19 cellular contexts compared by ENCODE assay signal in genomic region chr10:88528196-88528595, GRCh38. TPM values are rescaled to one million over a fixed set of nuclear protein-coding genes. Genes with fewer than 3 reads are reported as not detected.
DNase-seq lines count a peak whose midpoint lies in the region; ATAC-seq, FAIRE-seq and TF ChIP-seq lines count a peak whose summit lies in the region.
"Had no signal": no experiment of that assay in that cellular context is flagged by ENCODE, and none has a peak within 500 bp of the region (broad histone marks: within the 10 kb centered on the region; RNA-seq: fewer than 3 reads in every experiment).

No MANE protein-coding gene starts in this region.

- no peak for TF ChIP-seq RAD21 in GM12878 (IDR thresholded peaks at IDR 0.05; ENCODE audit: insufficient read depth, low read depth, low read length)

- H4K20me1 ChIP-seq in GM12878 (ENCODE audit: control insufficient read depth, insufficient read depth) = no peaks in the 10 kb centered on the region
- H4K20me1 ChIP-seq: BLaER1 had no signal

- SMC1A ChIA-PET in GM12878 (lab: Charles Lee; ENCODE audit: uncharacterized antibody, unreplicated experiment) = interaction anchor here (0.5 kb wide), 1 partner anchor 163 kb away, joined by 5 read pairs; no protein-coding TSS in a partner anchor

- H3K9ac ChIP-seq in GM12878 (ENCODE audit: control insufficient read depth, insufficient read depth, low read length) (no peak overlapping the region), mesendoderm (ENCODE audit: low read length) (no peak overlapping the region)
- H3K9ac ChIP-seq: BLaER1 had no signal

- H2BK15ac ChIP-seq in mesendoderm (replicated peaks; ENCODE audit: low read depth) = no peak overlapping the region

- POLR2A ChIA-PET in GM12878 (lab: Charles Lee) = no interaction called here

- H3K18ac ChIP-seq in mesendoderm (ENCODE audit: low read length) = no peak overlapping the region

- H3K4me2 ChIP-seq in GM12878 (ENCODE audit: control insufficient read depth, insufficient read depth) (no peak overlapping the region), mesendoderm (ENCODE audit: low read length) (no peak overlapping the region)
- H3K4me2 ChIP-seq: A549, BLaER1, GM23338 had no signal

- no peak overlapping the region for H3K27ac ChIP-seq in GM12878 (ENCODE audit: control insufficient read depth, insufficient read depth)
- no peak overlapping the region for H3K27ac ChIP-seq in mesendoderm (ENCODE audit: low read depth, low read length)
- H3K27ac ChIP-seq: A549, BLaER1, SK-N-MC had no signal

- no peak overlapping the region for H3K4ac ChIP-seq in mesendoderm (ENCODE audit: low read depth, low read length)

- H3K79me1 ChIP-seq in mesendoderm (ENCODE audit: low read length) = no peaks in the 10 kb centered on the region

- CTCF ChIA-PET in GM12878 (lab: Yijun Ruan, JAX) = no interaction called here

- no peak overlapping the region for H2BK5ac ChIP-seq in mesendoderm (ENCODE audit: low read length)

- ATAC-seq in GM12878 = no peak
- ATAC-seq in GM18907 (IDR thresholded peaks at IDR 0.05; ENCODE audit: unreplicated experiment) = no peak
- ATAC-seq in HG02885 (IDR thresholded peaks at IDR 0.05; ENCODE audit: poor library complexity, unreplicated experiment) = no peak
- ATAC-seq: A549, GM23338, HCT116 had no signal

- H2BK120ac ChIP-seq in mesendoderm (ENCODE audit: low read depth, low read length) = no peak overlapping the region

- no peak for TF ChIP-seq POLR2A in GM12878 (IDR thresholded peaks at IDR 0.05; ENCODE audit: low read depth, low read length)

- FAIRE-seq in GM12878 (lab: Jason Lieb, UNC) = peak; percentile 56
- FAIRE-seq: A549 had no signal

- RAD21 ChIA-PET in GM12878 (lab: Charles Lee; ENCODE audit: unreplicated experiment) = no interaction called here

- no peaks in the 10 kb centered on the region for H3K36me3 ChIP-seq in GM12878 (ENCODE audit: control insufficient read depth in 2 of 2, insufficient read depth in 2 of 2, low read length in 1 of 2)
- no peaks in the 10 kb centered on the region for H3K36me3 ChIP-seq in mesendoderm (ENCODE audit: control insufficient read depth, insufficient read depth, low read length)
- H3K36me3 ChIP-seq: BLaER1 had no signal

- H3K27me3 ChIP-seq in GM12878 (replicated peaks in 1 of 2; ENCODE audit: control insufficient read depth in 2 of 2, insufficient read depth in 2 of 2, low read length in 1 of 2) (no peaks in the 10 kb centered on the region), mesendoderm (ENCODE audit: insufficient read depth, low read length, poor library complexity) (no peaks in the 10 kb centered on the region)
- H3K27me3 ChIP-seq: BLaER1 had no signal

- peak; percentile 34 for DNase-seq in AG10803 (ENCODE audit: low read depth)
- peak; percentile 4 for DNase-seq in GM03348 (ENCODE audit: low spot score)
- no peak for DNase-seq in GM12878 (ENCODE audit: low read depth, low spot score)
- DNase-seq in mesendoderm = peak; percentile 48
- DNase-seq in iPS-NIHi11 (ENCODE audit: low spot score) = no peak
- DNase-seq: CD4-positive, alpha-beta memory T cell; KBM-7; MV-4-11; NCI-H1694 treated with DMSO at 0.1 percent for 48 hours; NCI-H510A; NCI-H774; SHP77 had no signal

- H2AK5ac ChIP-seq in mesendoderm (ENCODE audit: low read length) = no peak overlapping the region

- intact Hi-C loops in GM12878 (cut with micrococcal nuclease; ENCODE audit: unreplicated experiment) = no loop called here

- no peak overlapping the region for H4K8ac ChIP-seq in mesendoderm (ENCODE audit: low read depth, low read length)

- no peak for TF ChIP-seq EP300 in GM12878 (IDR thresholded peaks at IDR 0.05; ENCODE audit: borderline replicate concordance in 1 of 2, control insufficient read depth in 1 of 2, low read depth in 2 of 2, low read length in 2 of 2)

- TF ChIP-seq CTCF in AG10803 (conservative IDR thresholded peaks at IDR 0.05; ENCODE audit: low read length) (no peak), GM12878 (IDR thresholded peaks at IDR 0.05 in 2 of 3, conservative IDR thresholded peaks at IDR 0.05 in 1 of 3; ENCODE audit: control insufficient read depth in 2 of 3, extremely low read depth in 1 of 3, insufficient read depth in 1 of 3, low read depth in 3 of 3, low read length in 3 of 3) (no peak)

- H4K5ac ChIP-seq in mesendoderm (ENCODE audit: low read length) = no peak overlapping the region

- no peak overlapping the region for H2AFZ ChIP-seq in GM12878 (ENCODE audit: control insufficient read depth, low read depth, low read length)
- H2AFZ ChIP-seq: GM23338 had no signal

- H3K56ac ChIP-seq in mesendoderm (ENCODE audit: low read length) = no peak overlapping the region

- no peak overlapping the region for H3K23ac ChIP-seq in mesendoderm (ENCODE audit: low read length)

- in situ Hi-C loops in GM12878 (cut with MboI) = no loop called here

- BruUV-seq in GM12878 (replicated peaks; lab: Mats Ljungman, UMichigan) = no TSS peak

- no peaks in the 10 kb centered on the region for H3K9me3 ChIP-seq in GM12878 (replicated peaks; ENCODE audit: control insufficient read depth, insufficient read depth, low read length)
- H3K9me3 ChIP-seq: A549, BLaER1 had no signal

- no peak overlapping the region for H3K4me3 ChIP-seq in AG10803 (ENCODE audit: low read length)
- no peak overlapping the region for H3K4me3 ChIP-seq in GM12878
- no peak overlapping the region for H3K4me3 ChIP-seq in mesendoderm (ENCODE audit: low read length)
- H3K4me3 ChIP-seq: A549, BLaER1, GM23338, SK-N-MC had no signal

- H3K79me2 ChIP-seq in GM12878 (ENCODE audit: control insufficient read depth, insufficient read depth, low read length) (no peaks in the 10 kb centered on the region), mesendoderm (ENCODE audit: control insufficient read depth, insufficient read depth, low read length) (no peaks in the 10 kb centered on the region)

- no peaks in the 10 kb centered on the region for H3K4me1 ChIP-seq in GM12878 (ENCODE audit: control insufficient read depth, insufficient read depth, low read length)
- no peaks in the 10 kb centered on the region for H3K4me1 ChIP-seq in mesendoderm (ENCODE audit: control insufficient read depth, low read depth, low read length)
- H3K4me1 ChIP-seq: BLaER1 had no signal

TF ChIP-seq in GM12878, 131 proteins besides CTCF, POLR2A, EP300 and RAD21 (continues in another document):
- no peak for TF ChIP-seq EED (IDR thresholded peaks at IDR 0.05; ENCODE audit: low read depth)
- TF ChIP-seq YBX1 (IDR thresholded peaks at IDR 0.05) = no peak
- TF ChIP-seq RAD51 (IDR thresholded peaks at IDR 0.05) = no peak
- no peak for TF ChIP-seq SMC3 (IDR thresholded peaks at IDR 0.05; ENCODE audit: borderline replicate concordance, low read length)
- TF ChIP-seq ZSCAN29 (IDR thresholded peaks at IDR 0.05) = no peak

RNA-seq across cellular contexts. Expression of gene RNLS, which starts 54.9 kb away (rescaled TPM):
- 13.9 and 16.0 TPM in 2 replicates for total RNA-seq in GM12878 (2013; cell fraction: nucleolus; rRNA removed)
- total RNA-seq in GM12878 (2014; rRNA removed) (4.7 and 6.5 TPM in 2 replicates), GM12878 (2014; rRNA removed; fragmentation: Illumina TruSeq; extraction: Trizol) (3.4 and 3.7 TPM in 2 replicates), GM12878 (2021) (4.1 and 5.5 TPM in 2 replicates)
- polyA plus RNA-seq in GM12878 (2011; ENCODE audit: low read depth) = 3.3 TPM
- polyA plus RNA-seq in GM12878 (2011; rRNA removed) (4.1 and 5.3 TPM in 2 replicates), GM12878 (2014; fragmentation: Illumina TruSeq; extraction: Trizol) (4.5 and 5.6 TPM in 2 replicates), GM12878 (2014; fragmentation: Nextera tagmentation; extraction: Ambion mirVana) (1 to 10 TPM; 3.7 to 4.1 TPM), GM12878 (2014; rRNA removed) (4.9 and 6.7 TPM in 2 replicates), GM12878 (2016; fragmentation: Nextera tagmentation; extraction: Ambion mirVana) (1 to 10 TPM; 6.1 to 6.6 TPM)
- polyA plus RNA-seq in GM12878 (2011; cell fraction: cytosol; rRNA removed) = 3.5 and 4.0 TPM in 2 replicates
- 1.4 and 3.1 TPM in 2 replicates for polyA plus RNA-seq in GM12878 (2011; cell fraction: nucleus; rRNA removed)
- polyA plus RNA-seq in GM12878 (2012) = 3.0 and 5.1 TPM in 2 replicates
- polyA minus RNA-seq in GM12878 (2011; rRNA and poly(A)+ RNA removed) = 2.0 and 4.1 TPM in 2 replicates
- not detected in 2 replicates for polyA minus RNA-seq in GM12878 (2011; cell fraction: cytosol; rRNA and poly(A)+ RNA removed)
- 4.7 and 4.9 TPM in 2 replicates for polyA minus RNA-seq in GM12878 (2011; cell fraction: nucleus; rRNA and poly(A)+ RNA removed)
- polyA plus RNA-seq in mesendoderm (2013, experiment 1 of 2) = 6.7 TPM
- 6.6 TPM for polyA plus RNA-seq in mesendoderm (2013, experiment 2 of 2)

RNA-seq across cellular contexts. Expression of gene LIPJ, which starts 58.4 kb away (rescaled TPM):
- 0.81 and 0.96 TPM in 2 replicates for total RNA-seq in GM12878 (2013; cell fraction: nucleolus; rRNA removed)
- total RNA-seq in GM12878 (2014; rRNA removed) = 0.23 and 0.27 TPM in 2 replicates
- 0.13 and 0.28 TPM in 2 replicates for total RNA-seq in GM12878 (2014; rRNA removed; fragmentation: Illumina TruSeq; extraction: Trizol)
- 0.11 TPM in 1 of 2 replicates, not detected in the other for total RNA-seq in GM12878 (2021)
- not detected for polyA plus RNA-seq in GM12878 (2011; ENCODE audit: low read depth)
- polyA plus RNA-seq in GM12878 (2011; rRNA removed) = 0.08 TPM in 1 of 2 replicates, not detected in the other
- not detected in 2 replicates for polyA plus RNA-seq in GM12878 (2011; cell fraction: cytosol; rRNA removed)
- polyA plus RNA-seq in GM12878 (2011; cell fraction: nucleus; rRNA removed) = 0.03 and 0.04 TPM in 2 replicates
- polyA plus RNA-seq in GM12878 (2012) = 0.05 and 0.07 TPM in 2 replicates
- polyA plus RNA-seq in GM12878 (2014; fragmentation: Illumina TruSeq; extraction: Trizol) = 0.03 TPM in 1 of 2 replicates, not detected in the other
- not detected for polyA plus RNA-seq in GM12878 (2014; fragmentation: Nextera tagmentation; extraction: Ambion mirVana)
- not detected in 2 replicates for polyA plus RNA-seq in GM12878 (2014; rRNA removed)
- under 1 TPM in 1 of 2 experiments, not detected in 1; 0.08 TPM for polyA plus RNA-seq in GM12878 (2016; fragmentation: Nextera tagmentation; extraction: Ambion mirVana)
- 0.07 TPM in 1 of 2 replicates, not detected in the other for polyA minus RNA-seq in GM12878 (2011; rRNA and poly(A)+ RNA removed)
- not detected in 2 replicates for polyA minus RNA-seq in GM12878 (2011; cell fraction: cytosol; rRNA and poly(A)+ RNA removed)
- 0.48 TPM in 1 of 2 replicates, not detected in the other for polyA minus RNA-seq in GM12878 (2011; cell fraction: nucleus; rRNA and poly(A)+ RNA removed)
- polyA plus RNA-seq in mesendoderm (2013, experiment 1 of 2) = 0.04 TPM
- polyA plus RNA-seq in mesendoderm (2013, experiment 2 of 2) = 0.10 TPM
- polyA plus RNA-seq: A549; CD4-positive, alpha-beta memory T cell; GM23338 had no signal

Comparison
In these comparisons a context has a peak if more than half of its experiments do, and no peak if none do; other contexts are left out.
1. DNase-seq: peak in AG10803 (single experiment), GM03348 (single experiment) and mesendoderm (single experiment); none in GM12878 (single experiment) and iPS-NIHi11 (single experiment).